8 cellular contexts compared by ENCODE assay signal in the genomic region with DNA sequence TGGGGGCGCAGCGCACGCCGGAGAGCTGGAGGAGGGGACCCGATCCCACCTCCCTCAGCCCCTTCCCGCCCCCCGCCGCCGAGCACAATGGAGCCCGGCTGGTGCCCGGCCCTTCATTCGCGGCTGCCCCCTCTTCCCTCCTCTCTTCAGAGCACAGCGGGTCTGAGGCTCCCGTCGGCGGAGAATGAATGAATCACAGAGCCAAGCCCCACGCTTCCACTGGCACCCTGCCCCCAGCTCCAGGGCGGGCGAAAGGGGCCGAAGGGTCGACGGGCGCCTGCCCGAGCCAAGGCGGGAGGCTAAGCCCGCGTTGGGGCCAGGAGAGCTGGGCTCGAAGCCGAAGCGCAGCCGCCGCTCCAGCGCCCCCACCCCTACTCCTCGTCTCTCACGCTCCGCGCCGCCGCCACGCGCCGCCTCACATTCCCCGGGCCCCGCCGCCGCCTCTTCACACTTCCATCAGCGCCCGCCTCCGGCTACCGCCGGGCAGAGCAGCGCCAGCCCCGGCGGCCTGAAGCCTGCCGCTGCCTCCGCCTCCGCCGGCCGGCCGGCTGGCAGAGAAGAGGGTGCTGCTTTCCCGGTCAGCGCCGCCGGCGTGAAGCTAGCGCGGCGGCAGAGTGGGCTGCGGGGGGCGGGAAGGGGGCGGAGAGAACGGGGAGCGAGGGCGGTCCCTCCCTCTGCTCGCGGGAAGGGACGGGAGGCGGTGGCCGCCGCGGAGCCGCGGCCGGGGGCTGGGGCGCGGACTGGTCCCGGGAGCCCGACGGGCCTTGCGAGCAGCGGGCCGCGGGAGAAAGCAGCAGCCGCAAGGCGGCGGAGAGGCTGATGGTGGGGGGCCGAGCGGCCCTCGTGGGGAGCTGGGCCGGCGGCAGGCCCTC. TPM values are rescaled to one million over a fixed set of nuclear protein-coding genes. Genes with fewer than 3 reads are reported as not detected.
DNase-seq lines count a peak whose midpoint lies in the region; ATAC-seq lines count a peak whose summit lies in the region.

A gene with protein sequence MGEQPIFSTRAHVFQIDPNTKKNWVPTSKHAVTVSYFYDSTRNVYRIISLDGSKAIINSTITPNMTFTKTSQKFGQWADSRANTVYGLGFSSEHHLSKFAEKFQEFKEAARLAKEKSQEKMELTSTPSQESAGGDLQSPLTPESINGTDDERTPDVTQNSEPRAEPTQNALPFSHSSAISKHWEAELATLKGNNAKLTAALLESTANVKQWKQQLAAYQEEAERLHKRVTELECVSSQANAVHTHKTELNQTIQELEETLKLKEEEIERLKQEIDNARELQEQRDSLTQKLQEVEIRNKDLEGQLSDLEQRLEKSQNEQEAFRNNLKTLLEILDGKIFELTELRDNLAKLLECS (minus strand): TSS at position 616 of the 872 bp plus-strand sequence. CDS start 1,360 bp downstream, outside the sequence.

- H3K27me3 Mint-ChIP-seq in activated CD8-positive, alpha-beta T cell treated with anti-CD3 and anti-CD28 coated beads, Interleukin-2, amount 10 ng/mL, durations not matched to agents 7 days and 5 days (ENCODE audit: low read depth): peaks cover 19% of the 10 kb centered on the region

- CTCF ChIA-PET in activated CD8-positive, alpha-beta T cell treated with anti-CD3 and anti-CD28 coated beads, Interleukin-2, amount 10 ng/mL, durations not matched to agents 7 days and 5 days (lab: Charles Lee): interaction anchor here (1.4 to 1.6 kb wide), 2 partner anchors 49 to 99 kb away, joined by 3 to 4 read pairs; no protein-coding TSS in a partner anchor

- H3K4me1 Mint-ChIP-seq in activated CD8-positive, alpha-beta T cell treated with anti-CD3 and anti-CD28 coated beads, Interleukin-2, amount 10 ng/mL, durations not matched to agents 7 days and 5 days (ENCODE audit: low read depth): peaks cover 36% of the 10 kb centered on the region

- H3K4me3 Mint-ChIP-seq in activated CD8-positive, alpha-beta T cell treated with anti-CD3 and anti-CD28 coated beads, Interleukin-2, amount 10 ng/mL, durations not matched to agents 7 days and 5 days: peak within 1 kb of the TSS; percentile 94

- H3K27ac Mint-ChIP-seq in activated CD8-positive, alpha-beta T cell treated with anti-CD3 and anti-CD28 coated beads, Interleukin-2, amount 10 ng/mL, durations not matched to agents 7 days and 5 days: peak within 1 kb of the TSS; percentile 94

- POLR2A ChIA-PET in activated CD8-positive, alpha-beta T cell treated with anti-CD3 and anti-CD28 coated beads, Interleukin-2, amount 10 ng/mL, durations not matched to agents 7 days and 5 days (lab: Charles Lee): interaction anchor here (1.0 to 2.7 kb wide), 3 partner anchors 99 to 277 kb away, joined by 3 to 8 read pairs (median 5); partner anchors contain the start of genes JMY and TENT2

- DNase-seq in AG20443 (ENCODE audit: low spot score) (peak; percentile 94), NCI-H69 (lab: John Stamatoyannopoulos, UW) (peak; percentile 92), ecto neural progenitor cell (ENCODE audit: low spot score) (peak; percentile 91), lung microvascular endothelial cell (ENCODE audit: low read depth in 2 of 2) (peak; percentile 68 to 84)
- peak; percentile 70 for DNase-seq in activated CD8-positive, alpha-beta T cell treated with anti-CD3 and anti-CD28 coated beads, Interleukin-2, amount 10 ng/mL, durations not matched to agents 7 days and 5 days
- peak; percentile 43 for DNase-seq in stimulated activated CD8-positive, alpha-beta memory T cell treated with anti-CD3 and anti-CD28 coated beads, Interleukin-12 subunit alpha, Interleukin-12 subunit beta, amount 100 ng/mL, for 1 hour (ENCODE audit: low read depth)

- no peaks in the 10 kb centered on the region for H3K9me3 Mint-ChIP-seq in activated CD8-positive, alpha-beta T cell treated with anti-CD3 and anti-CD28 coated beads, Interleukin-2, amount 10 ng/mL, durations not matched to agents 7 days and 5 days (ENCODE audit: insufficient read depth)

- no peaks in the 10 kb centered on the region for H3K36me3 Mint-ChIP-seq in activated CD8-positive, alpha-beta T cell treated with anti-CD3 and anti-CD28 coated beads, Interleukin-2, amount 10 ng/mL, durations not matched to agents 7 days and 5 days (ENCODE audit: low read depth)

- ATAC-seq in GM18909 (IDR thresholded peaks at IDR 0.05; ENCODE audit: poor library complexity, unreplicated experiment) (peak; percentile 58), HG03175 (IDR thresholded peaks at IDR 0.05; ENCODE audit: unreplicated experiment) (peak; percentile 53)
- ATAC-seq in activated CD8-positive, alpha-beta T cell treated with anti-CD3 and anti-CD28 coated beads, Interleukin-2, amount 10 ng/mL, durations not matched to agents 7 days and 5 days: peak; percentile 78

RNA-seq across cellular contexts. Expression of the gene that starts here (rescaled TPM):
- total RNA-seq in activated CD8-positive, alpha-beta T cell treated with anti-CD3 and anti-CD28 coated beads, Interleukin-2, amount 10 ng/mL, durations not matched to agents 7 days and 5 days: 1 to 10 TPM; 2.4 to 3.1 TPM
- 3.7 and 11.7 TPM in 2 replicates for total RNA-seq in lung microvascular endothelial cell

Comparison
In these comparisons a context has a peak if more than half of its experiments do, and no peak if none do; other contexts are left out.
1. Peak in every context shown above with its lines: DNase-seq and ATAC-seq.
2. DNase-seq: peak in every context shown above with its lines; median percentile 94 in AG20443; 92 in NCI-H69; 91 in ecto neural progenitor cell; 76 in lung microvascular endothelial cell; 70 in activated CD8-positive, alpha-beta T cell treated with anti-CD3 and anti-CD28 coated beads, Interleukin-2, amount 10 ng/mL, durations not matched to agents 7 days and 5 days; 43 in stimulated activated CD8-positive, alpha-beta memory T cell treated with anti-CD3 and anti-CD28 coated beads, Interleukin-12 subunit alpha, Interleukin-12 subunit beta, amount 100 ng/mL, for 1 hour.